23 cellular contexts compared by ENCODE assay signal in the genomic region with DNA sequence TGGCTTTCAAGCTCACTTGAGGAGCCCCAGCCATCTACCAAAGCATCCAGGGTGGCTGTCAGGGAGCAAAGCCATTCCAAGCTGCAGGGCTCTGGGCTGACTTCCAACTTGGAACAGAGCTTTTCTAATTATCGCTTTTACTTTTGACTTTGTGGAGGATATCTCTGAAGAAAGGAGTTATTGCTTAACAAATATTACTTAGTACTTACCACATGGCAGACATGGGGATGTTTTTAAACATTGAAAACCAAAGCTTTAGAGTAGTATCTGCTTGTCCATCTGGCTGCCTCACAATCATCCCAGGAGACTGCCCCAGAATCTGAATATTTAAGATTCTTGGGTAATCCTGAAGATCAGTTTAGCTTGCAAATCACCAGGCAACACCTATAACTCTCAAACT. TPM values are rescaled to one million over a fixed set of nuclear protein-coding genes. Genes with fewer than 3 reads are reported as not detected.
DNase-seq lines count a peak whose midpoint lies in the region; TF ChIP-seq lines count a peak whose summit lies in the region.
"Had no signal": no experiment of that assay in that cellular context is flagged by ENCODE, and none has a peak within 500 bp of the region (broad histone marks: within the 10 kb centered on the region; RNA-seq: fewer than 3 reads in every experiment).

No MANE protein-coding gene starts in this region.

- POLR2A ChIA-PET in HEK293 (lab: Yijun Ruan, JAX), result no interaction called here

- H3K9me3 ChIP-seq in HEK293 (ENCODE audit: control insufficient read depth, insufficient read depth, low read depth, low read length), result no peaks in the 10 kb centered on the region
- no peaks in the 10 kb centered on the region for H3K9me3 ChIP-seq in breast epithelium
- H3K9me3 ChIP-seq: lower lobe of right lung, psoas muscle had no signal

- intact Hi-C loops in breast epithelium (cut with DNase I; ENCODE audit: low total_unique reads), result no loop called here

- H3K27ac ChIP-seq in HEK293 (ENCODE audit: extremely low read depth, low read depth, low read length) (no peak overlapping the region), breast epithelium (no peak overlapping the region)
- H3K27ac ChIP-seq: foreskin keratinocyte, lower lobe of right lung, psoas muscle, WERI-Rb-1 had no signal

- TF ChIP-seq CTCF in AG10803 (conservative IDR thresholded peaks at IDR 0.05; ENCODE audit: low read length) (no peak), HEK293 (tag by site-specific recombination; IDR thresholded peaks at IDR 0.05) (no peak), choroid plexus epithelial cell (conservative IDR thresholded peaks at IDR 0.05; ENCODE audit: low read depth, low read length) (no peak), breast epithelium (IDR thresholded peaks at IDR 0.05) (no peak)

- no peaks in the 10 kb centered on the region for H3K27me3 ChIP-seq in breast epithelium
- H3K27me3 ChIP-seq: foreskin keratinocyte had no signal

- CTCF ChIA-PET in HEK293 (lab: Yijun Ruan, JAX), result interaction anchor here (1.3 to 2.9 kb wide), 2 partner anchors 19 to 36 kb away, joined by 4 to 17 read pairs; no protein-coding TSS in a partner anchor

- H3K36me3 ChIP-seq in HEK293 (ENCODE audit: control insufficient read depth in 2 of 2, insufficient read depth in 1 of 2, low read length in 2 of 2) (no peaks in the 10 kb centered on the region), breast epithelium (no peaks in the 10 kb centered on the region)
- H3K36me3 ChIP-seq: lower lobe of right lung had no signal

- peak; percentile 88 for DNase-seq in AG10803 (ENCODE audit: low read depth)
- peak; percentile 85 for DNase-seq in choroid plexus epithelial cell (ENCODE audit: low read depth)
- DNase-seq in myocyte (ENCODE audit: low read depth), result peak; percentile 31
- no peak for DNase-seq in 8988T
- DNase-seq in activated CD8-positive, alpha-beta memory T cell treated with anti-CD3 and anti-CD28 coated beads for 24 hours, result no peak
- no peak for DNase-seq in NCI-H2227 treated with DMSO at 0.1 percent for 48 hours (lab: John Stamatoyannopoulos, UW)
- no peak for DNase-seq in breast epithelium (ENCODE audit: low spot score in 2 of 2)
- DNase-seq: activated effector memory CD4-positive, alpha-beta T cell treated with Interleukin-2 at 50 U/mL for 16 hours; anterior cingulate cortex; DMS79 treated with DMSO at 0.1 percent for 48 hours; Kasumi-1; lower lobe of right lung; naive thymus-derived CD8-positive, alpha-beta T cell; NCI-H146; NCI-H526; psoas muscle; stimulated activated CD4-positive, alpha-beta T cell treated with anti-CD3 and anti-CD28 coated beads, Interleukin-1b, Interleukin-23, amount 100 ng/mL, for 48 hours; T-cell; WERI-Rb-1 had no signal

- H3K4me3 ChIP-seq in AG10803 (ENCODE audit: low read length) (no peak overlapping the region), HEK293 (ENCODE audit: low read depth, low read length) (no peak overlapping the region), choroid plexus epithelial cell (ENCODE audit: low read depth, low read length) (no peak overlapping the region), breast epithelium (no peak overlapping the region)
- H3K4me3 ChIP-seq: lower lobe of right lung, psoas muscle had no signal

- H3K4me1 ChIP-seq in HEK293 (ENCODE audit: control insufficient read depth, insufficient read depth, low read length) (no peaks in the 10 kb centered on the region), breast epithelium (no peaks in the 10 kb centered on the region)
- H3K4me1 ChIP-seq: lower lobe of right lung, psoas muscle had no signal

- TF ChIP-seq POLR2A in breast epithelium (IDR thresholded peaks at IDR 0.05), result no peak

TF ChIP-seq in HEK293, 187 proteins besides CTCF, POLR2A, EP300 and RAD21:
- TF ChIP-seq ZBTB20 (tag by site-specific recombination; IDR thresholded peaks at IDR 0.05) (peak; percentile 38; the same call in 1 of the 2 replicates), ZNF292 (tag by site-specific recombination; IDR thresholded peaks at IDR 0.05; ENCODE audit: borderline replicate concordance, low read depth) (no peak)

RNA-seq across cellular contexts. Expression of gene TAGLN3, which starts 8.9 kb away (rescaled TPM):
- total RNA-seq in myocyte, result 0.36 and 0.56 TPM in 2 replicates
- polyA plus RNA-seq in myocyte (2012), result 0.16 TPM
- not detected for total RNA-seq in breast epithelium
- total RNA-seq: naive thymus-derived CD8-positive, alpha-beta T cell; psoas muscle; T-cell had no signal
- polyA plus RNA-seq: CD14-positive monocyte; naive thymus-derived CD8-positive, alpha-beta T cell had no signal

RNA-seq across cellular contexts. Expression of gene TMPRSS7, which starts 26.9 kb away (rescaled TPM):
- total RNA-seq in myocyte, result not detected in 2 replicates
- 0.06 TPM for polyA plus RNA-seq in myocyte (2012)
- total RNA-seq in breast epithelium, result under 1 TPM in 1 of 3 donors, not detected in 2; 0.15 TPM
- total RNA-seq: foreskin keratinocyte; naive thymus-derived CD8-positive, alpha-beta T cell; psoas muscle; temporal lobe had no signal
- polyA plus RNA-seq: CD14-positive monocyte, psoas muscle had no signal

RNA-seq across cellular contexts. Expression of gene ABHD10, which starts 28.8 kb away (rescaled TPM):
- total RNA-seq in myocyte, result 27.1 and 30.1 TPM in 2 replicates
- polyA plus RNA-seq in myocyte (2012), result 18.7 TPM
- total RNA-seq in breast epithelium, result 10 to 100 TPM; 17.3 to 28.5 (median 22.6) TPM

Comparison
In these comparisons a context has a peak if more than half of its experiments do, and no peak if none do; other contexts are left out.
1. DNase-seq: peak in AG10803 (single experiment), choroid plexus epithelial cell (single experiment) and myocyte (single experiment); none in 8988T (single experiment), activated CD8-positive, alpha-beta memory T cell treated with anti-CD3 and anti-CD28 coated beads for 24 hours (single experiment), NCI-H2227 treated with DMSO at 0.1 percent for 48 hours (single experiment) and breast epithelium (0 of 2).